Comparison of ENCODE assay signal across 1 cellular context in genomic region chr17:74354123-74354522, GRCh38.
TF ChIP-seq lines count a peak whose summit lies in the region.

No MANE protein-coding gene starts in this region.

TF ChIP-seq in HepG2, 621 proteins besides CTCF, POLR2A, EP300 and RAD21 (continued from another document and continues in another):
- TF ChIP-seq CSRNP1 (CRISPR knock-in tag; IDR thresholded peaks at IDR 0.05) = peak; percentile 28; the same call in 1 of the 2 replicates
- TF ChIP-seq TCF12 (IDR thresholded peaks at IDR 0.05) = no peak
- no peak for TF ChIP-seq TCF12 (CRISPR knock-in tag; IDR thresholded peaks at IDR 0.05)
- TF ChIP-seq GPN1 (CRISPR knock-in tag; IDR thresholded peaks at IDR 0.05; ENCODE audit: borderline replicate concordance) = 0 out of 2 replicates have a peak, but pooled peaks have one; percentile 25
- no peak for TF ChIP-seq MAFK (conservative IDR thresholded peaks at IDR 0.05 in 1 of 2, IDR thresholded peaks at IDR 0.05 in 1 of 2; ENCODE audit: low read length in 2 of 2)
- no peak for TF ChIP-seq ZNF616 (CRISPR knock-in tag; IDR thresholded peaks at IDR 0.05; ENCODE audit: low read depth)
- TF ChIP-seq CENPX (CRISPR knock-in tag; IDR thresholded peaks at IDR 0.05) = no peak
- TF ChIP-seq ZNF710 (CRISPR knock-in tag; IDR thresholded peaks at IDR 0.05; ENCODE audit: borderline replicate concordance) = no peak
- no peak for TF ChIP-seq ZBTB7B (CRISPR knock-in tag; IDR thresholded peaks at IDR 0.05)
- TF ChIP-seq SMC3 (IDR thresholded peaks at IDR 0.05; ENCODE audit: low read length) = peak; percentile 55; the same call in 1 of the 2 replicates
- TF ChIP-seq TCF7L2 (IDR thresholded peaks at IDR 0.05; ENCODE audit: low read depth, low read length) = no peak
- TF ChIP-seq ZNF607 (CRISPR knock-in tag; IDR thresholded peaks at IDR 0.05; ENCODE audit: borderline replicate concordance) = peak; percentile 59; the same call in 1 of the 2 replicates
- peak; percentile 31; the same call in 1 of the 2 replicates for TF ChIP-seq RXRB (CRISPR knock-in tag; IDR thresholded peaks at IDR 0.05; ENCODE audit: borderline replicate concordance)
- peak; percentile 26; the same call in 1 of the 2 replicates for TF ChIP-seq ZBTB38 (CRISPR knock-in tag; IDR thresholded peaks at IDR 0.05)
- TF ChIP-seq ELF3 (CRISPR knock-in tag; IDR thresholded peaks at IDR 0.05) = peak; percentile 40; the same call in 1 of the 2 replicates
- TF ChIP-seq HNF1B (CRISPR knock-in tag; IDR thresholded peaks at IDR 0.05) = peak; percentile 41; the same call in 1 of the 2 replicates
- TF ChIP-seq HNRNPL (IDR thresholded peaks at IDR 0.05; ENCODE audit: low read depth, low read length) = 0 out of 2 replicates have a peak, but pooled peaks have one; percentile 68
- 0 out of 2 replicates have a peak, but pooled peaks have one; percentile 59 for TF ChIP-seq ZNF552 (CRISPR knock-in tag; IDR thresholded peaks at IDR 0.05; ENCODE audit: borderline replicate concordance)
- no peak for TF ChIP-seq PHF5A (CRISPR knock-in tag; IDR thresholded peaks at IDR 0.05; ENCODE audit: low read depth, unreplicated experiment)
- peak; percentile 53; the same call in 1 of the 2 replicates for TF ChIP-seq HDAC2 (CRISPR knock-in tag; IDR thresholded peaks at IDR 0.05)
- no peak for TF ChIP-seq RCOR2 (CRISPR knock-in tag; IDR thresholded peaks at IDR 0.05)
- 0 out of 2 replicates have a peak, but pooled peaks have one; percentile 51 for TF ChIP-seq IRF9 (CRISPR knock-in tag; IDR thresholded peaks at IDR 0.05; ENCODE audit: borderline replicate concordance)
- TF ChIP-seq SRSF9 (IDR thresholded peaks at IDR 0.05; ENCODE audit: borderline replicate concordance, insufficient read depth, low read depth, low read length, poor library complexity, severe bottlenecking) = no peak
- 0 out of 2 replicates have a peak, but pooled peaks have one; percentile 21 for TF ChIP-seq PHF8 (CRISPR knock-in tag; IDR thresholded peaks at IDR 0.05)
- 0 out of 2 replicates have a peak, but pooled peaks have one; percentile 33 for TF ChIP-seq EZH2 (conservative IDR thresholded peaks at IDR 0.05; ENCODE audit: low read depth, low read length)
- peak; percentile 32; the same call in 1 of the 2 replicates for TF ChIP-seq PITX1 (CRISPR knock-in tag; IDR thresholded peaks at IDR 0.05)
- TF ChIP-seq TRIM22 (IDR thresholded peaks at IDR 0.05) = no peak
- TF ChIP-seq TFDP1 (CRISPR knock-in tag; IDR thresholded peaks at IDR 0.05; ENCODE audit: borderline replicate concordance) = peak; percentile 38; the same call in 1 of the 2 replicates
- no peak for TF ChIP-seq ZNF782 (CRISPR knock-in tag; IDR thresholded peaks at IDR 0.05; ENCODE audit: borderline replicate concordance)
- TF ChIP-seq GZF1 (CRISPR knock-in tag; IDR thresholded peaks at IDR 0.05) = 0 out of 2 replicates have a peak, but pooled peaks have one; percentile 38
- TF ChIP-seq SOX5 (CRISPR knock-in tag; IDR thresholded peaks at IDR 0.05; ENCODE audit: borderline replicate concordance) = 0 out of 2 replicates have a peak, but pooled peaks have one; percentile 31
- peak; percentile 59 for TF ChIP-seq RBM39 (IDR thresholded peaks at IDR 0.05; ENCODE audit: low read depth, low read length, poor library complexity, severe bottlenecking)
- TF ChIP-seq ZNF20 (CRISPR knock-in tag; IDR thresholded peaks at IDR 0.05) = no peak
- TF ChIP-seq TBL1XR1 (IDR thresholded peaks at IDR 0.05; ENCODE audit: borderline replicate concordance, low read length, partially characterized antibody) = no peak
- TF ChIP-seq CBX1 (IDR thresholded peaks at IDR 0.05; ENCODE audit: low read depth) = peak; percentile 59
- 0 out of 2 replicates have a peak, but pooled peaks have one; percentile 41 for TF ChIP-seq TGIF2 (CRISPR knock-in tag; IDR thresholded peaks at IDR 0.05)
- no peak for TF ChIP-seq FOXA1 (IDR thresholded peaks at IDR 0.05)
- TF ChIP-seq FOXA1 (CRISPR knock-in tag; IDR thresholded peaks at IDR 0.05) = peak; percentile 41; the same call in 1 of the 2 replicates
- no peak for TF ChIP-seq GATA4 (IDR thresholded peaks at IDR 0.05; ENCODE audit: borderline replicate concordance, low read depth)
- no peak for TF ChIP-seq ZBTB20 (CRISPR knock-in tag; IDR thresholded peaks at IDR 0.05; ENCODE audit: borderline replicate concordance, low read depth)
- TF ChIP-seq HMGXB4 (CRISPR knock-in tag; IDR thresholded peaks at IDR 0.05; ENCODE audit: borderline replicate concordance in 1 of 2, low read depth in 1 of 2) = peak; percentile 92 to 94
- 0 out of 2 replicates have a peak, but pooled peaks have one; percentile 30 for TF ChIP-seq GATAD2A (CRISPR knock-in tag; IDR thresholded peaks at IDR 0.05)
- TF ChIP-seq ZNF589 (CRISPR knock-in tag; conservative IDR thresholded peaks at IDR 0.05) = no peak
- no peak for TF ChIP-seq ZNF33B (CRISPR knock-in tag; IDR thresholded peaks at IDR 0.05)
- TF ChIP-seq ZNF816 (CRISPR knock-in tag; IDR thresholded peaks at IDR 0.05; ENCODE audit: borderline replicate concordance) = no peak
- TF ChIP-seq RNF2 (conservative IDR thresholded peaks at IDR 0.05; ENCODE audit: low read depth) = no peak
- TF ChIP-seq GLMP (CRISPR knock-in tag; IDR thresholded peaks at IDR 0.05; ENCODE audit: borderline replicate concordance) = no peak
- no peak for TF ChIP-seq HIC2 (CRISPR knock-in tag; IDR thresholded peaks at IDR 0.05; ENCODE audit: low read depth)
- no peak for TF ChIP-seq SP5 (CRISPR knock-in tag; IDR thresholded peaks at IDR 0.05; ENCODE audit: borderline replicate concordance, low read depth)
- TF ChIP-seq FOXA3 (CRISPR knock-in tag; IDR thresholded peaks at IDR 0.05) = no peak
- TF ChIP-seq ZNF501 (CRISPR knock-in tag; IDR thresholded peaks at IDR 0.05) = peak; percentile 59; the same call in 1 of the 2 replicates
- TF ChIP-seq SKIL (CRISPR knock-in tag; IDR thresholded peaks at IDR 0.05; ENCODE audit: borderline replicate concordance) = no peak
